Comparison of ENCODE assay signal across 8 cellular contexts in the genomic region with DNA sequence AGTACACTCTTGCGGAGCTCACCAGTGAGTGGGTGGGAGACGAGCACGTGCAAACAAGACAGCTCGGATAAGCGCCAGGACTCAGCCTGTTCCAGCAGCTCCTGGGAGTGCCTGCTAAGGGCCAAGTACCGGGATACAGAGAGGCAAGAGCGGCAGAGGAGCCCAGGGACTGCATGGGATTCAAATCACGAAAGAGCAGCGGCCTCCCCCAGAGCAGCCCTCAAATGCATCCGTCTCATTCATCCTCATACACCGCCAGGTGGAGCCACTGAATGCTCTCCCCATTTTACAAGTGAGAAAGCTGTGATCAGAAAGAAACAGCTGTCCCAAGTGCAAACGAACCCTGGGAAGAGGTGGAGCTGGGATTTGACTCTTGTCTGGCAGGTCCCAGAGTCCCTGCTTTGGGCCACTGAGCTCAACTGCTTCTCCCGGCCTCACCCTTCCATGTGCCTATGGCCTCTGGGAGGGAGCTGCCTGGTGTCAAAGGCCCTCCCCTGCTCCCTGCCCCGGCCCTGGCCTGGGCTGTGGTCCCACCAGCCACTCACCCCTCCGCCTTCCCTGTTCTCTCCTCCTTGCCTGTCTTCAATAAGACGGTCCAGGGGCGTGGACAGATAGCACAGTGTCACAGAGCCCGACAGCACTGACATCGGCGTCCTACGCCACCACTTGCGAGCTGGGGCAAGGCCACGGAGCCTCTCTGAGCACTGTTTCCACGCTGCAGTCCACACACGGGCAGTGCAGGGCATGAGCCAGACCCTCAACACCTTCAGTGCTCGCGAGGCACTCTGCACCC.
DNase-seq lines count a peak whose midpoint lies in the region; ATAC-seq, FAIRE-seq and TF ChIP-seq lines count a peak whose summit lies in the region.

No MANE protein-coding gene starts in this region.

- no peaks in the 10 kb centered on the region for H3K79me2 ChIP-seq in HepG2 (ENCODE audit: insufficient read depth, low read length)

- no peak overlapping the region for H3K9ac ChIP-seq in HepG2 (ENCODE audit: insufficient read depth, low read depth, low read length)

- POLR2A ChIA-PET in AG04449 (lab: Yijun Ruan, JAX) (interaction anchor here (1.2 kb wide), 1 partner anchor 140 kb away, joined by 3 read pairs; a partner anchor contains a TSS), HepG2 (lab: Yijun Ruan, JAX) (interaction anchor here (0.6 kb wide), 1 partner anchor 276 kb away, joined by 3 read pairs; no protein-coding TSS in a partner anchor)

- no peaks in the 10 kb centered on the region for H3K36me3 ChIP-seq in HepG2 (replicated peaks in 1 of 2; ENCODE audit: control insufficient read depth in 1 of 2, insufficient read depth in 2 of 2, low read length in 2 of 2)

- no peak; the same call in 1 of the 2 replicates for TF ChIP-seq RAD21 in HepG2 (CRISPR knock-in tag; IDR thresholded peaks at IDR 0.05)

- peak overlapping the region; percentile 42 for H3K4me2 ChIP-seq in HepG2 (ENCODE audit: low read depth, low read length)

- ATAC-seq in HepG2 (peak; percentile 63), HG03025 (IDR thresholded peaks at IDR 0.05; ENCODE audit: low FRiP score, unreplicated experiment) (no peak)

- no peaks in the 10 kb centered on the region for H4K20me1 ChIP-seq in HepG2 (ENCODE audit: insufficient read depth, low read length)

- 40% methylated on average over 26 of the region's 27 CpGs for WGBS in HepG2 (ENCODE audit: low lambda C conversion rate)

- peaks cover 9 to 71% of the 10 kb centered on the region in 2 experiments for H3K27me3 ChIP-seq in HepG2 (ENCODE audit: control insufficient read depth in 1 of 2, insufficient read depth in 2 of 2, low read length in 2 of 2)

- H2AFZ ChIP-seq in HepG2 (ENCODE audit: low read length), result peak overlapping the region; percentile 36

- TF ChIP-seq EP300 in HepG2 (IDR thresholded peaks at IDR 0.05; ENCODE audit: low read depth in 2 of 2, low read length in 2 of 2) (no peak), HepG2 (CRISPR knock-in tag; IDR thresholded peaks at IDR 0.05; ENCODE audit: borderline replicate concordance) (no peak)

- CTCF ChIA-PET in AG04449 (lab: Yijun Ruan, JAX) (interaction anchor here (0.6 to 9.6 kb wide), 78 partner anchors 8 to 665 kb away, joined by 3 to 180 read pairs (median 4); a partner anchor contains a TSS), HepG2 (lab: Yijun Ruan, JAX; ENCODE audit: low intra/inter-chr PET ratio, low total read pairs) (interaction anchor here (0.7 to 1.1 kb wide), 2 partner anchors 257 to 278 kb away, joined by 3 read pairs; no protein-coding TSS in a partner anchor)

- intact Hi-C loops in HepG2 (cut with micrococcal nuclease; ENCODE audit: unreplicated experiment), result loop anchor here (1.0 to 5.0 kb wide), 4 partner anchors 29 to 278 kb away; a partner anchor contains a TSS

- peaks cover 70% of the 10 kb centered on the region for H3K4me1 ChIP-seq in HepG2 (ENCODE audit: insufficient read depth, low read length)

- H3K27ac ChIP-seq in HepG2 (ENCODE audit: extremely low read length, insufficient read depth, low read length), result no peak overlapping the region

- no peak overlapping the region for H3K4me3 ChIP-seq in AG04449 (ENCODE audit: low read depth, low read length)
- peak overlapping the region in 1 of 3 experiments; percentile 20; a peak in 1 of 6 replicates for H3K4me3 ChIP-seq in HepG2 (replicated peaks in 1 of 3; ENCODE audit: insufficient read depth in 1 of 3, low read depth in 2 of 3, low read length in 3 of 3)

- FAIRE-seq in HepG2 (lab: Jason Lieb, UNC), result peak; percentile 91

- in situ Hi-C loops in GM13976 (cut with MboI; ENCODE audit: low sequenced_read_pairs, unreplicated experiment), result no loop called here
- in situ Hi-C loops in HepG2 (cut with HindIII; ENCODE audit: extremely low pct_ligation_motif_present, low pct_unique_long_range_greater_than_20kb), result no loop called here

- peak; percentile 76 for TF ChIP-seq CTCF in AG04449 (IDR thresholded peaks at IDR 0.05; ENCODE audit: insufficient read depth, low read length, missing control alignments)
- peak; percentile 53 for TF ChIP-seq CTCF in GM13976 (IDR thresholded peaks at IDR 0.05; ENCODE audit: borderline replicate concordance, control extremely low read depth, extremely low read depth, insufficient read depth, missing control alignments)
- TF ChIP-seq CTCF in HepG2 (CRISPR knock-in tag; IDR thresholded peaks at IDR 0.05), result peak; percentile 82

- no peak for TF ChIP-seq POLR2A in HepG2 (IDR thresholded peaks at IDR 0.05; ENCODE audit: insufficient read depth in 1 of 2, low read depth in 2 of 2, low read length in 2 of 2)

- H3K9me3 ChIP-seq in HepG2 (ENCODE audit: low read length), result no peaks in the 10 kb centered on the region

- DNase-seq in AG04449 (ENCODE audit: low read depth, low spot score) (peak; percentile 10), GM13976 (ENCODE audit: low spot score) (peak; percentile 86), NCI-H2171 treated with DMSO at 0.1 percent for 48 hours (lab: John Stamatoyannopoulos, UW) (peak; percentile 81), dermis microvascular lymphatic vessel endothelial cell (ENCODE audit: low read depth in 2 of 2) (peak; percentile 43 to 70), HepG2 (ENCODE audit: low spot score) (peak; percentile 76)
- DNase-seq in activated CD4-positive, alpha-beta T cell treated with anti-CD3 and anti-CD28 coated beads for 1 hour, result peak; percentile 32
- peak; percentile 38 for DNase-seq in stimulated activated naive CD4-positive, alpha-beta T cell treated with Interleukin-2 at 50 U/mL for 16 hours (lab: John Stamatoyannopoulos, UW)

- BruUV-seq in HepG2 (replicated peaks; lab: Mats Ljungman, UMichigan), result no TSS peak

TF ChIP-seq in HepG2, 621 proteins besides CTCF, POLR2A, EP300 and RAD21 (continues in another document):
- TF ChIP-seq XRCC5 (optimal IDR thresholded peaks at IDR 0.05; ENCODE audit: low read length) (peak; percentile 64), ZNF780A (CRISPR knock-in tag; IDR thresholded peaks at IDR 0.05) (no peak), ZNF614 (CRISPR knock-in tag; IDR thresholded peaks at IDR 0.05; ENCODE audit: borderline replicate concordance) (0 out of 2 replicates have a peak, but pooled peaks have one; percentile 18), STAG1 (CRISPR knock-in tag; IDR thresholded peaks at IDR 0.05) (peak; percentile 51; the same call in 1 of the 2 replicates), ZNF570 (CRISPR knock-in tag; IDR thresholded peaks at IDR 0.05; ENCODE audit: borderline replicate concordance) (no peak), NFIC (IDR thresholded peaks at IDR 0.05; ENCODE audit: low read length) (no peak), MTA1 (CRISPR knock-in tag; IDR thresholded peaks at IDR 0.05; ENCODE audit: borderline replicate concordance) (no peak), ZNF431 (CRISPR knock-in tag; IDR thresholded peaks at IDR 0.05; ENCODE audit: borderline replicate concordance, low read depth) (0 out of 2 replicates have a peak, but pooled peaks have one; percentile 36)
- TF ChIP-seq, protein P1, sequence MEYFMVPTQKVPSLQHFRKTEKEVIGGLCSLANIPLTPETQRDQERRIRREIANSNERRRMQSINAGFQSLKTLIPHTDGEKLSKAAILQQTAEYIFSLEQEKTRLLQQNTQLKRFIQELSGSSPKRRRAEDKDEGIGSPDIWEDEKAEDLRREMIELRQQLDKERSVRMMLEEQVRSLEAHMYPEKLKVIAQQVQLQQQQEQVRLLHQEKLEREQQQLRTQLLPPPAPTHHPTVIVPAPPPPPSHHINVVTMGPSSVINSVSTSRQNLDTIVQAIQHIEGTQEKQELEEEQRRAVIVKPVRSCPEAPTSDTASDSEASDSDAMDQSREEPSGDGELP (IDR thresholded peaks at IDR 0.05; ENCODE audit: borderline replicate concordance, low read depth), result peak; percentile 81
- TF ChIP-seq, protein P2, sequence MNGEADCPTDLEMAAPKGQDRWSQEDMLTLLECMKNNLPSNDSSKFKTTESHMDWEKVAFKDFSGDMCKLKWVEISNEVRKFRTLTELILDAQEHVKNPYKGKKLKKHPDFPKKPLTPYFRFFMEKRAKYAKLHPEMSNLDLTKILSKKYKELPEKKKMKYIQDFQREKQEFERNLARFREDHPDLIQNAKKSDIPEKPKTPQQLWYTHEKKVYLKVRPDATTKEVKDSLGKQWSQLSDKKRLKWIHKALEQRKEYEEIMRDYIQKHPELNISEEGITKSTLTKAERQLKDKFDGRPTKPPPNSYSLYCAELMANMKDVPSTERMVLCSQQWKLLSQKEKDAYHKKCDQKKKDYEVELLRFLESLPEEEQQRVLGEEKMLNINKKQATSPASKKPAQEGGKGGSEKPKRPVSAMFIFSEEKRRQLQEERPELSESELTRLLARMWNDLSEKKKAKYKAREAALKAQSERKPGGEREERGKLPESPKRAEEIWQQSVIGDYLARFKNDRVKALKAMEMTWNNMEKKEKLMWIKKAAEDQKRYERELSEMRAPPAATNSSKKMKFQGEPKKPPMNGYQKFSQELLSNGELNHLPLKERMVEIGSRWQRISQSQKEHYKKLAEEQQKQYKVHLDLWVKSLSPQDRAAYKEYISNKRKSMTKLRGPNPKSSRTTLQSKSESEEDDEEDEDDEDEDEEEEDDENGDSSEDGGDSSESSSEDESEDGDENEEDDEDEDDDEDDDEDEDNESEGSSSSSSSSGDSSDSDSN (CRISPR knock-in tag; IDR thresholded peaks at IDR 0.05), result peak; percentile 7; the same call in 1 of the 2 replicates
- TF ChIP-seq, protein P3, sequence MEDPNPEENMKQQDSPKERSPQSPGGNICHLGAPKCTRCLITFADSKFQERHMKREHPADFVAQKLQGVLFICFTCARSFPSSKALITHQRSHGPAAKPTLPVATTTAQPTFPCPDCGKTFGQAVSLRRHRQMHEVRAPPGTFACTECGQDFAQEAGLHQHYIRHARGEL (CRISPR knock-in tag; IDR thresholded peaks at IDR 0.05), result no peak
- TF ChIP-seq, protein P4, sequence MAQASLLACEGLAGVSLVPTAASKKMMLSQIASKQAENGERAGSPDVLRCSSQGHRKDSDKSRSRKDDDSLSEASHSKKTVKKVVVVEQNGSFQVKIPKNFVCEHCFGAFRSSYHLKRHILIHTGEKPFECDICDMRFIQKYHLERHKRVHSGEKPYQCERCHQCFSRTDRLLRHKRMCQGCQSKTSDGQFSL (CRISPR knock-in tag; IDR thresholded peaks at IDR 0.05), result no peak
- TF ChIP-seq, protein P5, sequence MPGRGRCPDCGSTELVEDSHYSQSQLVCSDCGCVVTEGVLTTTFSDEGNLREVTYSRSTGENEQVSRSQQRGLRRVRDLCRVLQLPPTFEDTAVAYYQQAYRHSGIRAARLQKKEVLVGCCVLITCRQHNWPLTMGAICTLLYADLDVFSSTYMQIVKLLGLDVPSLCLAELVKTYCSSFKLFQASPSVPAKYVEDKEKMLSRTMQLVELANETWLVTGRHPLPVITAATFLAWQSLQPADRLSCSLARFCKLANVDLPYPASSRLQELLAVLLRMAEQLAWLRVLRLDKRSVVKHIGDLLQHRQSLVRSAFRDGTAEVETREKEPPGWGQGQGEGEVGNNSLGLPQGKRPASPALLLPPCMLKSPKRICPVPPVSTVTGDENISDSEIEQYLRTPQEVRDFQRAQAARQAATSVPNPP (CRISPR knock-in tag; IDR thresholded peaks at IDR 0.05), result no peak

Comparison
In these comparisons a context has a peak if more than half of its experiments do, and no peak if none do; other contexts are left out.
1. DNase-seq: peak in every context shown above with its lines; median percentile 86 in GM13976; 81 in NCI-H2171 treated with DMSO at 0.1 percent for 48 hours; 76 in HepG2; 56 in dermis microvascular lymphatic vessel endothelial cell; 38 in stimulated activated naive CD4-positive, alpha-beta T cell treated with Interleukin-2 at 50 U/mL for 16 hours; 32 in activated CD4-positive, alpha-beta T cell treated with anti-CD3 and anti-CD28 coated beads for 1 hour; 10 in AG04449.